ENCODE assay signal across 19 cellular contexts in the genomic region with DNA sequence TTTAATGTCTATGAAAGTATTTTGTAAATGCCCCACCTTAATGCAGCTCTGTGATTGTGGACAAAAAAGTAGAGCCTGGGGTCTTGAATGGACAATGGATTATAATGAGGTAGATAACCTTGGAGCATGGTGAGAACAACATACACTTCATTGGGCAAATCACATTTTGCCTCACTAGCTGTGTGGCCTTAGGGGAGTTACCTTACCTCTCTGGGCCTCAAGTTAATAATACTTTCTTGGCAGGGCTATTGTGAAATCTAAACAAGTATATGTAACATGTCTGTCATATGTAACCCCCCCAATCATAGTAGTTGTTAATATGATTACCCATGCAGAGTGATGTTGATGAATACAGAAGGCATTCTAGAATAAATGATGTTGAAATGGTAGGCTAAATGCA.
A peak's percentile ranks its signal among the peaks of the same experiment; 100 is the strongest.
DNase-seq lines count a peak whose midpoint lies in the region; ATAC-seq, FAIRE-seq and TF ChIP-seq lines count a peak whose summit lies in the region.
"Had no signal": no experiment of that assay in that cellular context is flagged by ENCODE, and none has a peak within 500 bp of the region (broad histone marks: within the 10 kb centered on the region; RNA-seq: fewer than 3 reads in every experiment).

No MANE protein-coding gene starts in this region.

- peaks cover 5% of the 10 kb centered on the region; the same call in 2 of the 3 replicates for H3K4me1 ChIP-seq in A549
- no peaks in the 10 kb centered on the region for H3K4me1 ChIP-seq in IMR-90 (ENCODE audit: control insufficient read depth, insufficient read depth, low read length)
- peaks cover 9% of the 10 kb centered on the region for H3K4me1 ChIP-seq in hepatocyte (ENCODE audit: insufficient read depth)
- H3K4me1 ChIP-seq: HAP-1 had no signal

- H3K9me3 ChIP-seq in A549 (no peaks in the 10 kb centered on the region), IMR-90 (ENCODE audit: control insufficient read depth, insufficient read depth, low read length) (no peaks in the 10 kb centered on the region), hepatocyte (ENCODE audit: low read depth) (no peaks in the 10 kb centered on the region)
- H3K9me3 ChIP-seq: HAP-1 had no signal

- no peak overlapping the region for H2AK9ac ChIP-seq in IMR-90 (replicated peaks; ENCODE audit: low read depth, low read length, poor library complexity)

- H3K27ac Mint-ChIP-seq in type B pancreatic cell (peak overlapping the region; percentile 37), osteocyte (ENCODE audit: unreplicated experiment) (no peak overlapping the region)
- H3K27ac Mint-ChIP-seq: HFFc6 had no signal

- no peak for TF ChIP-seq EP300 in A549 (IDR thresholded peaks at IDR 0.05)

- no peak overlapping the region for H4K91ac ChIP-seq in IMR-90 (ENCODE audit: insufficient read depth, low read depth, low read length)

- TF ChIP-seq CTCF in A549 (IDR thresholded peaks at IDR 0.05) (no peak), IMR-90 (conservative IDR thresholded peaks at IDR 0.05; ENCODE audit: low read depth, low read length) (no peak), hepatocyte (IDR thresholded peaks at IDR 0.05; ENCODE audit: poor library complexity) (no peak), type B pancreatic cell (conservative IDR thresholded peaks at IDR 0.05) (no peak), osteocyte (IDR thresholded peaks at IDR 0.05) (no peak)

- no TSS peak for BruUV-seq in IMR-90 (replicated peaks; lab: Mats Ljungman, UMichigan)

- H3K4me2 ChIP-seq in A549, result no peak overlapping the region
- no peak overlapping the region for H3K4me2 ChIP-seq in IMR-90 (ENCODE audit: low read depth, low read length)
- H3K4me2 ChIP-seq in hepatocyte, result no peak overlapping the region

- no peak overlapping the region for H3K9ac ChIP-seq in IMR-90 (ENCODE audit: low read depth, low read length)

- H2BK120ac ChIP-seq in IMR-90 (ENCODE audit: low read depth, low read length), result no peak overlapping the region

- H3K9me2 ChIP-seq in hepatocyte (replicated peaks; ENCODE audit: insufficient read depth), result no peaks in the 10 kb centered on the region

- H2AFZ ChIP-seq in IMR-90 (replicated peaks; ENCODE audit: low read length, poor library complexity), result no peak overlapping the region
- H2AFZ ChIP-seq in hepatocyte, result no peak overlapping the region

- POLR2A ChIA-PET in A549 (lab: Yijun Ruan, JAX), result no interaction called here
- POLR2A ChIA-PET in IMR-90 (lab: Charles Lee; ENCODE audit: unreplicated experiment), result no interaction called here

- H3K14ac ChIP-seq in IMR-90 (replicated peaks; ENCODE audit: low read depth, low read length), result no peak overlapping the region

- intact Hi-C loops in IMR-90 (cut with micrococcal nuclease), result no loop called here

- CTCF ChIA-PET in A549 (lab: Yijun Ruan, JAX), result no interaction called here
- CTCF ChIA-PET in IMR-90 (lab: Yijun Ruan, JAX), result interaction anchor here (0.5 kb wide), 2 partner anchors 15 to 382 kb away, joined by 3 read pairs; no protein-coding TSS in a partner anchor

- no peak overlapping the region for H4K5ac ChIP-seq in IMR-90 (ENCODE audit: low read depth, low read length)

- H3K4me3 Mint-ChIP-seq in type B pancreatic cell, result no peak overlapping the region
- no peak overlapping the region for H3K4me3 Mint-ChIP-seq in osteocyte (ENCODE audit: unreplicated experiment)
- H3K4me3 Mint-ChIP-seq: CD4-positive, alpha-beta memory T cell; HFFc6 had no signal

- no peak overlapping the region for H4K8ac ChIP-seq in IMR-90 (ENCODE audit: low read depth in 2 of 2, low read length in 2 of 2)

- H4K20me1 ChIP-seq in IMR-90 (ENCODE audit: insufficient read depth, low read length) (no peaks in the 10 kb centered on the region), hepatocyte (ENCODE audit: insufficient read depth, poor library complexity, severe bottlenecking) (no peaks in the 10 kb centered on the region)

- DNase-seq in A549 (ENCODE audit: low read depth in 1 of 2, low spot score in 1 of 2) (no peak), IMR-90 (no peak), hepatocyte (ENCODE audit: low spot score) (no peak), type B pancreatic cell (ENCODE audit: extremely low spot score, unreplicated experiment) (no peak), substantia nigra (lab: John Stamatoyannopoulos, UW) (no peak), NCI-H446 (lab: John Stamatoyannopoulos, UW) (no peak), osteocyte (ENCODE audit: extremely low spot score, unreplicated experiment) (no peak)
- DNase-seq: 8988T; C1 segment of cervical spinal cord; CD4-positive, alpha-beta memory T cell; COR-L47; DMS153; DND-41; GOT3; HFFc6 had no signal

- H2BK15ac ChIP-seq in IMR-90 (ENCODE audit: low read depth, low read length), result no peak overlapping the region

- H3K9me1 ChIP-seq in IMR-90 (ENCODE audit: insufficient read depth, low read length), result no peaks in the 10 kb centered on the region

- H3K4me1 Mint-ChIP-seq in type B pancreatic cell (ENCODE audit: unreplicated experiment) (peaks cover 11% of the 10 kb centered on the region), osteocyte (ENCODE audit: unreplicated experiment) (peaks cover 2% of the 10 kb centered on the region)

- H3K79me2 ChIP-seq in hepatocyte, result no peaks in the 10 kb centered on the region

- no peak overlapping the region for H2BK20ac ChIP-seq in IMR-90 (ENCODE audit: low read depth, low read length)

- H3K9me3 Mint-ChIP-seq in type B pancreatic cell (no peaks in the 10 kb centered on the region), osteocyte (ENCODE audit: unreplicated experiment) (peaks cover 13% of the 10 kb centered on the region)
- H3K9me3 Mint-ChIP-seq: HFFc6 had no signal

- H3K79me1 ChIP-seq in IMR-90 (ENCODE audit: low read depth in 1 of 2, low read length in 2 of 2), result no peaks in the 10 kb centered on the region

- H3K36me3 Mint-ChIP-seq in type B pancreatic cell, result no peaks in the 10 kb centered on the region
- H3K36me3 Mint-ChIP-seq in osteocyte (ENCODE audit: unreplicated experiment), result no peaks in the 10 kb centered on the region
- H3K36me3 Mint-ChIP-seq: CD4-positive, alpha-beta memory T cell had no signal

- no peak overlapping the region for H3K23ac ChIP-seq in IMR-90 (ENCODE audit: low read depth, low read length)

- H3K27ac ChIP-seq in A549 (no peak overlapping the region; a peak in 1 of 6 replicates), IMR-90 (ENCODE audit: insufficient read depth, low read length) (no peak overlapping the region), hepatocyte (peak overlapping the region; percentile 59), substantia nigra (ENCODE audit: low read depth, low read length, poor library complexity, severe bottlenecking) (no peak overlapping the region)

- H3K27me3 Mint-ChIP-seq in type B pancreatic cell (no peaks in the 10 kb centered on the region), osteocyte (ENCODE audit: unreplicated experiment) (no peaks in the 10 kb centered on the region)
- H3K27me3 Mint-ChIP-seq: CD4-positive, alpha-beta memory T cell had no signal

- H3K18ac ChIP-seq in IMR-90 (ENCODE audit: low read depth, low read length), result no peak overlapping the region

- no peaks in the 10 kb centered on the region for H3K36me3 ChIP-seq in IMR-90 (ENCODE audit: control insufficient read depth, insufficient read depth, low read length)
- no peaks in the 10 kb centered on the region for H3K36me3 ChIP-seq in hepatocyte (replicated peaks; ENCODE audit: insufficient read depth, low read depth)
- H3K36me3 ChIP-seq: HAP-1 had no signal

- H3K56ac ChIP-seq in IMR-90 (ENCODE audit: extremely low read depth, insufficient read depth, low read length), result no peak overlapping the region

- FAIRE-seq in A549 (lab: Jason Lieb, UNC), result no peak
- FAIRE-seq: G401.6, GM12892, H54 had no signal

- TF ChIP-seq POLR2A in A549 (IDR thresholded peaks at IDR 0.05; ENCODE audit: low read length), result no peak
- TF ChIP-seq POLR2A in IMR-90 (IDR thresholded peaks at IDR 0.05; ENCODE audit: low read depth, low read length), result no peak

- in situ Hi-C loops in IMR-90 (cut with MboI; ENCODE audit: low sequenced_read_pairs), result no loop called here

- dilution Hi-C loops in IMR-90 (cut with HindIII; ENCODE audit: low sequenced_read_pairs, unreplicated experiment), result no loop called here

- ATAC-seq in A549, result no peak
- no peak for ATAC-seq in IMR-90 (ENCODE audit: low read depth)

- H2AK5ac ChIP-seq in IMR-90 (ENCODE audit: low read depth, low read length), result no peak overlapping the region

- no peak overlapping the region for H3K4me3 ChIP-seq in A549
- no peak overlapping the region for H3K4me3 ChIP-seq in IMR-90 (ENCODE audit: insufficient read depth, low read depth, low read length)
- H3K4me3 ChIP-seq in hepatocyte, result no peak overlapping the region
- H3K4me3 ChIP-seq: HAP-1 had no signal

- no peak overlapping the region for H3K4ac ChIP-seq in IMR-90 (ENCODE audit: low read depth, low read length)

- H3K27me3 ChIP-seq in IMR-90 (ENCODE audit: control insufficient read depth, insufficient read depth, low read length) (no peaks in the 10 kb centered on the region), hepatocyte (no peaks in the 10 kb centered on the region)

- H2BK5ac ChIP-seq in IMR-90 (ENCODE audit: low read depth, low read length, poor library complexity, severe bottlenecking), result no peak overlapping the region

- TF ChIP-seq RAD21 in A549 (conservative IDR thresholded peaks at IDR 0.05 in 1 of 2, IDR thresholded peaks at IDR 0.05 in 1 of 2) (no peak), IMR-90 (IDR thresholded peaks at IDR 0.05; ENCODE audit: low read length) (no peak)

TF ChIP-seq in A549, 52 proteins besides CTCF, POLR2A, EP300 and RAD21:
- peak; percentile 18 for TF ChIP-seq ZFP36 (IDR thresholded peaks at IDR 0.05; ENCODE audit: borderline replicate concordance, partially characterized antibody)
- no peak for TF ChIP-seq CHD2 (IDR thresholded peaks at IDR 0.05; ENCODE audit: low read length, partially characterized antibody)
TF ChIP-seq in A549: peak in this region for 1.

TF ChIP-seq in IMR-90, 13 proteins besides CTCF, POLR2A, EP300 and RAD21:
- TF ChIP-seq BHLHE40 (IDR thresholded peaks at IDR 0.05; ENCODE audit: low read depth, low read length) (no peak), CEBPB (IDR thresholded peaks at IDR 0.05; ENCODE audit: low read depth, low read length) (peak; percentile 25; the same call in 1 of the 2 replicates)
TF ChIP-seq in IMR-90: peak in this region for 1.
